In the genomic region with DNA sequence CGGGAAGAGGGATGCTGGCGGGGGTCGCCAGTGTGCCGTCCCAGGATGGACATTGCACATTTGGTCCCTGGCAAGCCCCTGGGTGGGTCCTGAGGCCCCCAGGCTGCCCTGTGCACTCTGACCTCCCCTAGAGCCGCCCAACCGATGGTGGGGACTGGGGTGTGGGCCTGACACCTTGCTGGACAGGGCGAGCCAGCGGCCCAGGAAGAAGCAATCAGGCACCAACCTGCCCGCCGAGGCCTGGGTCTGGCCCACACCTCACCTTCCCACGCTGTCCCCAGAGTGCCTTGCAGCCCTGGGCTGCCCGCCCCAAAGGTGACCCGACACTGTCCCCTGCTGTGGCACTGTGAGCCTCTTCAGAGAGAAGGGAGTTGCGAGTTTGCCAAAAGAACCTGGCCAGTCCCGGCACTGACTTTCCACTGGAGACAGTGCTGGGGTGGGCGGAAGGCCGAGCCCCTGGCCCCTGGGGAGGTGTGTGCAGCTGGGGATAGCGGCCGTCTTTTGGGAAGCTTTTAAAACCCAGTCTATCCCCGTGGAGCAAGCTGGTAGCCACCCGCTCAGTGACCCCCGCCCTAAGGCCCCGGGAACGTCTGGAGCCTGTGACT, we compare ENCODE assay signal across 19 cellular contexts. TPM values are rescaled to one million over a fixed set of nuclear protein-coding genes. Genes with fewer than 3 reads are reported as not detected.
DNase-seq lines count a peak whose midpoint lies in the region; ATAC-seq, FAIRE-seq and TF ChIP-seq lines count a peak whose summit lies in the region.
"Had no signal": no experiment of that assay in that cellular context is flagged by ENCODE, and none has a peak within 500 bp of the region (broad histone marks: within the 10 kb centered on the region; RNA-seq: fewer than 3 reads in every experiment).

No MANE protein-coding gene starts in this region.

- TF ChIP-seq EP300 in HepG2 (IDR thresholded peaks at IDR 0.05; ENCODE audit: low read depth in 2 of 2, low read length in 2 of 2), result no peak
- no peak for TF ChIP-seq EP300 in HepG2 (CRISPR knock-in tag; IDR thresholded peaks at IDR 0.05; ENCODE audit: borderline replicate concordance)

- H3K27me3 Mint-ChIP-seq in activated CD4-positive, alpha-beta T cell treated with anti-CD3 and anti-CD28 coated beads, Interleukin-2, amount 10 ng/mL, durations not matched to agents 7 days and 5 days, result peaks cover 3% of the 10 kb centered on the region
- H3K27me3 Mint-ChIP-seq: type B pancreatic cell had no signal

- no peaks in the 10 kb centered on the region for H3K9me3 Mint-ChIP-seq in activated CD4-positive, alpha-beta T cell treated with anti-CD3 and anti-CD28 coated beads, Interleukin-2, amount 10 ng/mL, durations not matched to agents 7 days and 5 days
- H3K9me3 Mint-ChIP-seq: activated CD4-positive, alpha-beta memory T cell treated with anti-CD3 and anti-CD28 coated beads for 36 hours; activated T-helper 1 cell treated with anti-CD3 and anti-CD28 coated beads, Interleukin-12 subunit alpha, Interleukin-12 subunit beta, Interleukin-2, Interleukin-4 antibody, amounts not matched to agents 30 ng/mL and 10 ng/mL and 1 ng/mL, durations not matched to agents 14 hours and 24 hours and 36 hours; stimulated activated effector memory CD8-positive, alpha-beta T cell treated with anti-CD3 and anti-CD28 coated beads, Interleukin-12 subunit alpha, Interleukin-12 subunit beta, amount 100 ng/mL, for 72 hours; type B pancreatic cell had no signal

- no peak overlapping the region for H2AFZ ChIP-seq in HepG2 (ENCODE audit: low read length)

- H3K27ac ChIP-seq in heart left ventricle (peak overlapping the region in 8 of 12 donors; percentile 39 to 97 (median 82)), ascending aorta (no peak overlapping the region), HepG2 (ENCODE audit: extremely low read length, insufficient read depth, low read length) (no peak overlapping the region), upper lobe of right lung (no peak overlapping the region)
- H3K27ac ChIP-seq: adrenal gland had no signal

- in situ Hi-C loops in HepG2 (cut with HindIII; ENCODE audit: extremely low pct_ligation_motif_present, low pct_unique_long_range_greater_than_20kb), result no loop called here

- H3K9me3 ChIP-seq in heart left ventricle (no peaks in the 10 kb centered on the region), ascending aorta (no peaks in the 10 kb centered on the region), HepG2 (ENCODE audit: low read length) (no peaks in the 10 kb centered on the region), upper lobe of right lung (no peaks in the 10 kb centered on the region)
- H3K9me3 ChIP-seq: adrenal gland, gastroesophageal sphincter had no signal

- no peaks in the 10 kb centered on the region for H3K79me2 ChIP-seq in HepG2 (ENCODE audit: insufficient read depth, low read length)

- peaks cover 0 to 21% (median 6%) of the 10 kb centered on the region in 9 donors for H3K27me3 ChIP-seq in heart left ventricle
- H3K27me3 ChIP-seq in ascending aorta, result peaks cover 17% of the 10 kb centered on the region
- H3K27me3 ChIP-seq in HepG2 (ENCODE audit: control insufficient read depth in 1 of 2, insufficient read depth in 2 of 2, low read length in 2 of 2), result peaks cover 21 to 69% of the 10 kb centered on the region in 2 experiments
- peaks cover 17% of the 10 kb centered on the region for H3K27me3 ChIP-seq in upper lobe of right lung

- TF ChIP-seq RAD21 in HepG2 (CRISPR knock-in tag; IDR thresholded peaks at IDR 0.05), result no peak

- DNase-seq in heart left ventricle (peak in 3 of 5 donors; percentile 30 to 39 (median 35)), Right ventricle myocardium inferior (ENCODE audit: missing footprints) (no peak), ascending aorta (ENCODE audit: low spot score in 2 of 2) (peak in 1 of 2 donors; percentile 58), HepG2 (ENCODE audit: low spot score) (no peak), upper lobe of right lung (peak; percentile 62), COLO668 (lab: John Stamatoyannopoulos, UW; ENCODE audit: unreplicated experiment) (no peak), foreskin melanocyte (no peak)
- no peak for DNase-seq in activated CD4-positive, alpha-beta T cell treated with anti-CD3 and anti-CD28 coated beads, Interleukin-2, amount 10 ng/mL, durations not matched to agents 7 days and 5 days
- DNase-seq: activated CD4-positive, alpha-beta memory T cell treated with anti-CD3 and anti-CD28 coated beads for 36 hours; Calu3; NCI-H187 had no signal

- intact Hi-C loops in heart left ventricle (cut with DNase I), result no loop called here
- intact Hi-C loops in Right ventricle myocardium inferior (cut with DNase I), result no loop called here
- intact Hi-C loops in ascending aorta (cut with DNase I), result no loop called here
- intact Hi-C loops in HepG2 (cut with micrococcal nuclease; ENCODE audit: unreplicated experiment), result no loop called here
- intact Hi-C loops in upper lobe of right lung (cut with DNase I), result no loop called here

- no peaks in the 10 kb centered on the region for H3K4me1 Mint-ChIP-seq in activated CD4-positive, alpha-beta T cell treated with anti-CD3 and anti-CD28 coated beads, Interleukin-2, amount 10 ng/mL, durations not matched to agents 7 days and 5 days
- H3K4me1 Mint-ChIP-seq: stimulated activated effector memory CD8-positive, alpha-beta T cell treated with anti-CD3 and anti-CD28 coated beads, Interleukin-12 subunit alpha, Interleukin-12 subunit beta, amount 100 ng/mL, for 72 hours had no signal

- H3K36me3 Mint-ChIP-seq in activated CD4-positive, alpha-beta T cell treated with anti-CD3 and anti-CD28 coated beads, Interleukin-2, amount 10 ng/mL, durations not matched to agents 7 days and 5 days (ENCODE audit: low read depth), result no peaks in the 10 kb centered on the region
- H3K36me3 Mint-ChIP-seq: activated CD4-positive, alpha-beta memory T cell treated with anti-CD3 and anti-CD28 coated beads for 36 hours; stimulated activated effector memory CD8-positive, alpha-beta T cell treated with anti-CD3 and anti-CD28 coated beads, Interleukin-12 subunit alpha, Interleukin-12 subunit beta, amount 100 ng/mL, for 72 hours; type B pancreatic cell had no signal

- 54 to 82% (median 79%) methylated on average over 15 to 24 of the region's 24 CpGs for WGBS in heart left ventricle, 4 donors
- 0% methylated on average over 4 of the region's 24 CpGs for WGBS in HepG2 (ENCODE audit: low lambda C conversion rate)

- H3K4me2 ChIP-seq in HepG2 (ENCODE audit: low read depth, low read length), result peak overlapping the region; percentile 66
- H3K4me2 ChIP-seq: smooth muscle cell had no signal

- H3K4me1 ChIP-seq in heart left ventricle, result peaks cover 3 to 56% (median 25%) of the 10 kb centered on the region in 12 donors
- peaks cover 7 to 10% of the 10 kb centered on the region in 2 donors for H3K4me1 ChIP-seq in ascending aorta
- peaks cover 52% of the 10 kb centered on the region for H3K4me1 ChIP-seq in HepG2 (ENCODE audit: insufficient read depth, low read length)
- peaks cover 7% of the 10 kb centered on the region for H3K4me1 ChIP-seq in upper lobe of right lung

- no TSS peak for BruUV-seq in HepG2 (replicated peaks; lab: Mats Ljungman, UMichigan)

- TF ChIP-seq POLR2A in heart left ventricle (IDR thresholded peaks at IDR 0.05) (no peak), HepG2 (IDR thresholded peaks at IDR 0.05; ENCODE audit: insufficient read depth in 1 of 2, low read depth in 2 of 2, low read length in 2 of 2) (no peak)

- H4K20me1 ChIP-seq in HepG2 (ENCODE audit: insufficient read depth, low read length), result no peaks in the 10 kb centered on the region

- no peak for FAIRE-seq in HepG2 (lab: Jason Lieb, UNC)
- FAIRE-seq: GM18507, TTC549 had no signal

- H3K4me3 Mint-ChIP-seq in activated CD4-positive, alpha-beta T cell treated with anti-CD3 and anti-CD28 coated beads, Interleukin-2, amount 10 ng/mL, durations not matched to agents 7 days and 5 days, result no peak overlapping the region
- H3K4me3 Mint-ChIP-seq: activated CD4-positive, alpha-beta memory T cell treated with anti-CD3 and anti-CD28 coated beads for 36 hours; activated T-helper 1 cell treated with anti-CD3 and anti-CD28 coated beads, Interleukin-12 subunit alpha, Interleukin-12 subunit beta, Interleukin-2, Interleukin-4 antibody, amounts not matched to agents 30 ng/mL and 10 ng/mL and 1 ng/mL, durations not matched to agents 14 hours and 24 hours and 36 hours; stimulated activated effector memory CD8-positive, alpha-beta T cell treated with anti-CD3 and anti-CD28 coated beads, Interleukin-12 subunit alpha, Interleukin-12 subunit beta, amount 100 ng/mL, for 72 hours; type B pancreatic cell had no signal

- H3K27ac Mint-ChIP-seq in activated CD4-positive, alpha-beta T cell treated with anti-CD3 and anti-CD28 coated beads, Interleukin-2, amount 10 ng/mL, durations not matched to agents 7 days and 5 days, result no peak overlapping the region
- H3K27ac Mint-ChIP-seq: activated CD4-positive, alpha-beta memory T cell treated with anti-CD3 and anti-CD28 coated beads for 36 hours; activated T-helper 1 cell treated with anti-CD3 and anti-CD28 coated beads, Interleukin-12 subunit alpha, Interleukin-12 subunit beta, Interleukin-2, Interleukin-4 antibody, amounts not matched to agents 30 ng/mL and 10 ng/mL and 1 ng/mL, durations not matched to agents 14 hours and 24 hours and 36 hours; stimulated activated effector memory CD8-positive, alpha-beta T cell treated with anti-CD3 and anti-CD28 coated beads, Interleukin-12 subunit alpha, Interleukin-12 subunit beta, amount 100 ng/mL, for 72 hours; type B pancreatic cell had no signal

- CTCF ChIA-PET in HepG2 (lab: Yijun Ruan, JAX; ENCODE audit: low intra/inter-chr PET ratio, low total read pairs), result no interaction called here
- CTCF ChIA-PET in activated CD4-positive, alpha-beta T cell treated with anti-CD3 and anti-CD28 coated beads, Interleukin-2, amount 10 ng/mL, durations not matched to agents 7 days and 5 days (lab: Charles Lee), result interaction anchor here (1.0 kb wide), 1 partner anchor 109 kb away, joined by 3 read pairs; the partner anchor contains the start of genes EXD3 and NOXA1

- TF ChIP-seq CTCF in heart left ventricle (IDR thresholded peaks at IDR 0.05) (no peak), ascending aorta (IDR thresholded peaks at IDR 0.05) (peak in 2 of 3 experiments; percentile 7 to 38), HepG2 (CRISPR knock-in tag; IDR thresholded peaks at IDR 0.05) (no peak), upper lobe of right lung (IDR thresholded peaks at IDR 0.05) (no peak)

- ATAC-seq in heart left ventricle, result no peak
- no peak for ATAC-seq in Right ventricle myocardium inferior
- ATAC-seq in HepG2, result peak; percentile 16
- ATAC-seq in upper lobe of right lung, result no peak
- ATAC-seq: gastroesophageal sphincter; stimulated activated effector memory CD8-positive, alpha-beta T cell treated with anti-CD3 and anti-CD28 coated beads, Interleukin-12 subunit alpha, Interleukin-12 subunit beta, amount 100 ng/mL, for 72 hours had no signal

- H3K36me3 ChIP-seq in heart left ventricle (no peaks in the 10 kb centered on the region), ascending aorta (no peaks in the 10 kb centered on the region), HepG2 (replicated peaks in 1 of 2; ENCODE audit: control insufficient read depth in 1 of 2, insufficient read depth in 2 of 2, low read length in 2 of 2) (no peaks in the 10 kb centered on the region), upper lobe of right lung (no peaks in the 10 kb centered on the region)
- H3K36me3 ChIP-seq: adrenal gland had no signal

- POLR2A ChIA-PET in HepG2 (lab: Yijun Ruan, JAX), result no interaction called here
- POLR2A ChIA-PET in activated CD4-positive, alpha-beta T cell treated with anti-CD3 and anti-CD28 coated beads, Interleukin-2, amount 10 ng/mL, durations not matched to agents 7 days and 5 days (lab: Charles Lee), result no interaction called here

- no peak overlapping the region for H3K9ac ChIP-seq in HepG2 (ENCODE audit: insufficient read depth, low read depth, low read length)

- H3K4me3 ChIP-seq in heart left ventricle (no peak overlapping the region), ascending aorta (no peak overlapping the region), HepG2 (replicated peaks in 1 of 3; ENCODE audit: insufficient read depth in 1 of 3, low read depth in 2 of 3, low read length in 3 of 3) (peak overlapping the region in 2 of 3 experiments; percentile 29 to 55; a peak in 3 of 6 replicates), upper lobe of right lung (no peak overlapping the region)
- H3K4me3 ChIP-seq: adrenal gland, gastroesophageal sphincter, smooth muscle cell had no signal

RNA-seq across cellular contexts. Expression of gene NRARP, which starts 12.0 kb away (rescaled TPM):
- 10 to 100 TPM in 5 of 9 donors, 1 to 10 TPM in 4; 6.4 to 15.8 (median 10.3) TPM for total RNA-seq in heart left ventricle
- 1 to 10 TPM; 1.6 to 4.2 TPM for polyA plus RNA-seq in heart left ventricle
- 4.7 TPM for total RNA-seq in Right ventricle myocardium inferior
- 51.7 TPM for total RNA-seq in ascending aorta
- 0.14 and 0.22 TPM in 2 replicates for total RNA-seq in HepG2 (2016; rRNA removed; fragmentation: Illumina TruSeq; extraction: Trizol)
- total RNA-seq in HepG2 (2016; cell fraction: cytosol; rRNA removed; fragmentation: Illumina TruSeq; extraction: Trizol; ENCODE audit: low read depth), result 0.26 and 0.30 TPM in 2 replicates
- total RNA-seq in HepG2 (2016; cell fraction: insoluble cytoplasmic fraction; rRNA removed; fragmentation: Illumina TruSeq; extraction: Trizol), result 0.19 and 0.35 TPM in 2 replicates
- 0.21 and 0.25 TPM in 2 replicates for total RNA-seq in HepG2 (2016; cell fraction: membrane; rRNA removed; fragmentation: Illumina TruSeq; extraction: Trizol)
- total RNA-seq in HepG2 (2016; cell fraction: nucleus; rRNA removed; fragmentation: Illumina TruSeq; extraction: Trizol), result 0.19 and 0.22 TPM in 2 replicates
- polyA plus RNA-seq in HepG2 (2011; rRNA removed), result 0.46 and 0.73 TPM in 2 replicates
- polyA plus RNA-seq in HepG2 (2011; cell fraction: cytosol; rRNA removed), result 0.74 and 1.0 TPM in 2 replicates
- polyA plus RNA-seq in HepG2 (2011; cell fraction: nucleus; rRNA removed), result 0.69 and 0.79 TPM in 2 replicates
- 0.51 and 0.78 TPM in 2 replicates for polyA plus RNA-seq in HepG2 (2012)
- polyA plus RNA-seq in HepG2 (2016; cell fraction: cytosol; fragmentation: Illumina TruSeq; extraction: Trizol; ENCODE audit: low read depth), result 0.21 and 0.42 TPM in 2 replicates
- 0.17 and 0.46 TPM in 2 replicates for polyA plus RNA-seq in HepG2 (2016; cell fraction: insoluble cytoplasmic fraction; fragmentation: Illumina TruSeq; extraction: Trizol; ENCODE audit: low read depth)
- polyA plus RNA-seq in HepG2 (2016; cell fraction: membrane; fragmentation: Illumina TruSeq; extraction: Trizol; ENCODE audit: low read depth), result 0.40 and 0.56 TPM in 2 replicates
- polyA plus RNA-seq in HepG2 (2016; cell fraction: nucleus; fragmentation: Illumina TruSeq; extraction: Trizol; ENCODE audit: insufficient read depth, low read depth), result 0.36 and 0.52 TPM in 2 replicates
- polyA minus RNA-seq in HepG2 (2011; rRNA and poly(A)+ RNA removed; ENCODE audit: low replicate concordance), result 1.0 and 2.0 TPM in 2 replicates
- 0.59 and 0.88 TPM in 2 replicates for polyA minus RNA-seq in HepG2 (2011; cell fraction: cytosol; rRNA and poly(A)+ RNA removed)
- polyA minus RNA-seq in HepG2 (2011; cell fraction: nucleus; rRNA and poly(A)+ RNA removed), result 0.25 TPM in 1 of 2 replicates, not detected in the other
- 21.5 TPM for total RNA-seq in upper lobe of right lung
- total RNA-seq in activated CD4-positive, alpha-beta T cell treated with anti-CD3 and anti-CD28 coated beads, Interleukin-2, amount 10 ng/mL, durations not matched to agents 7 days and 5 days, result under 1 TPM; 0.32 to 0.44 TPM

RNA-seq across cellular contexts. Expression of gene TOR4A, which starts 36.5 kb away (rescaled TPM):
- total RNA-seq in heart left ventricle, result 10 to 100 TPM; 14.0 to 46.4 (median 18.5) TPM
- 10 to 100 TPM in 1 of 2 donors, 1 to 10 TPM in 1; 6.6 to 16.3 TPM for polyA plus RNA-seq in heart left ventricle
- 16.5 TPM for total RNA-seq in Right ventricle myocardium inferior
- total RNA-seq in ascending aorta, result 38.3 TPM
- total RNA-seq in HepG2 (2016; rRNA removed; fragmentation: Illumina TruSeq; extraction: Trizol), result 7.0 and 14.2 TPM in 2 replicates
- 1.3 and 1.5 TPM in 2 replicates for total RNA-seq in HepG2 (2016; cell fraction: cytosol; rRNA removed; fragmentation: Illumina TruSeq; extraction: Trizol; ENCODE audit: low read depth)
- 6.7 and 14.2 TPM in 2 replicates for total RNA-seq in HepG2 (2016; cell fraction: insoluble cytoplasmic fraction; rRNA removed; fragmentation: Illumina TruSeq; extraction: Trizol)
- 5.1 and 6.1 TPM in 2 replicates for total RNA-seq in HepG2 (2016; cell fraction: membrane; rRNA removed; fragmentation: Illumina TruSeq; extraction: Trizol)
- total RNA-seq in HepG2 (2016; cell fraction: nucleus; rRNA removed; fragmentation: Illumina TruSeq; extraction: Trizol), result 10.4 and 11.5 TPM in 2 replicates
- polyA plus RNA-seq in HepG2 (2011; rRNA removed), result 11.1 and 16.4 TPM in 2 replicates
- polyA plus RNA-seq in HepG2 (2011; cell fraction: cytosol; rRNA removed), result 14.3 and 20.7 TPM in 2 replicates
- 17.2 and 18.2 TPM in 2 replicates for polyA plus RNA-seq in HepG2 (2011; cell fraction: nucleus; rRNA removed)
- polyA plus RNA-seq in HepG2 (2012), result 6.6 and 10.2 TPM in 2 replicates
- 1.1 and 1.2 TPM in 2 replicates for polyA plus RNA-seq in HepG2 (2016; cell fraction: cytosol; fragmentation: Illumina TruSeq; extraction: Trizol; ENCODE audit: low read depth)
- polyA plus RNA-seq in HepG2 (2016; cell fraction: insoluble cytoplasmic fraction; fragmentation: Illumina TruSeq; extraction: Trizol; ENCODE audit: low read depth), result 7.9 and 8.2 TPM in 2 replicates
- polyA plus RNA-seq in HepG2 (2016; cell fraction: membrane; fragmentation: Illumina TruSeq; extraction: Trizol; ENCODE audit: low read depth), result 3.0 and 3.1 TPM in 2 replicates
- 20.6 and 20.8 TPM in 2 replicates for polyA plus RNA-seq in HepG2 (2016; cell fraction: nucleus; fragmentation: Illumina TruSeq; extraction: Trizol; ENCODE audit: insufficient read depth, low read depth)
- 13.4 and 50.2 TPM in 2 replicates for polyA minus RNA-seq in HepG2 (2011; rRNA and poly(A)+ RNA removed; ENCODE audit: low replicate concordance)
- 29.6 and 30.9 TPM in 2 replicates for polyA minus RNA-seq in HepG2 (2011; cell fraction: cytosol; rRNA and poly(A)+ RNA removed)
- 6.3 and 7.8 TPM in 2 replicates for polyA minus RNA-seq in HepG2 (2011; cell fraction: nucleus; rRNA and poly(A)+ RNA removed)
- 27.4 TPM for total RNA-seq in upper lobe of right lung
- 1 to 10 TPM; 6.0 to 7.1 TPM for total RNA-seq in activated CD4-positive, alpha-beta T cell treated with anti-CD3 and anti-CD28 coated beads, Interleukin-2, amount 10 ng/mL, durations not matched to agents 7 days and 5 days

RNA-seq across cellular contexts. Expression of gene NELFB, which starts 58.9 kb away (rescaled TPM):
- total RNA-seq in heart left ventricle (10 to 100 TPM; 32.5 to 55.5 (median 38.1) TPM), Right ventricle myocardium inferior (37.9 TPM), ascending aorta (71.7 TPM), HepG2 (2016; rRNA removed; fragmentation: Illumina TruSeq; extraction: Trizol) (38.7 and 45.8 TPM in 2 replicates), upper lobe of right lung (47.2 TPM)
- polyA plus RNA-seq in heart left ventricle (10 to 100 TPM; 31.4 to 77.8 TPM), HepG2 (2011; rRNA removed) (26.5 and 38.0 TPM in 2 replicates)
- total RNA-seq in HepG2 (2016; cell fraction: cytosol; rRNA removed; fragmentation: Illumina TruSeq; extraction: Trizol; ENCODE audit: low read depth), result 11.1 and 13.7 TPM in 2 replicates
- 33.9 and 46.1 TPM in 2 replicates for total RNA-seq in HepG2 (2016; cell fraction: insoluble cytoplasmic fraction; rRNA removed; fragmentation: Illumina TruSeq; extraction: Trizol)
- total RNA-seq in HepG2 (2016; cell fraction: membrane; rRNA removed; fragmentation: Illumina TruSeq; extraction: Trizol), result 31.9 and 34.1 TPM in 2 replicates
- 19.5 and 22.8 TPM in 2 replicates for total RNA-seq in HepG2 (2016; cell fraction: nucleus; rRNA removed; fragmentation: Illumina TruSeq; extraction: Trizol)
- polyA plus RNA-seq in HepG2 (2011; cell fraction: cytosol; rRNA removed), result 31.2 and 47.6 TPM in 2 replicates
- 58.0 and 66.2 TPM in 2 replicates for polyA plus RNA-seq in HepG2 (2011; cell fraction: nucleus; rRNA removed)
- 37.0 and 38.0 TPM in 2 replicates for polyA plus RNA-seq in HepG2 (2012)
- 13.2 and 13.7 TPM in 2 replicates for polyA plus RNA-seq in HepG2 (2016; cell fraction: cytosol; fragmentation: Illumina TruSeq; extraction: Trizol; ENCODE audit: low read depth)
- 38.8 and 48.5 TPM in 2 replicates for polyA plus RNA-seq in HepG2 (2016; cell fraction: insoluble cytoplasmic fraction; fragmentation: Illumina TruSeq; extraction: Trizol; ENCODE audit: low read depth)
- 24.3 and 28.9 TPM in 2 replicates for polyA plus RNA-seq in HepG2 (2016; cell fraction: membrane; fragmentation: Illumina TruSeq; extraction: Trizol; ENCODE audit: low read depth)
- 40.4 and 45.0 TPM in 2 replicates for polyA plus RNA-seq in HepG2 (2016; cell fraction: nucleus; fragmentation: Illumina TruSeq; extraction: Trizol; ENCODE audit: insufficient read depth, low read depth)
- polyA minus RNA-seq in HepG2 (2011; rRNA and poly(A)+ RNA removed; ENCODE audit: low replicate concordance), result 63.2 and 70.3 TPM in 2 replicates
- 28.7 and 31.0 TPM in 2 replicates for polyA minus RNA-seq in HepG2 (2011; cell fraction: cytosol; rRNA and poly(A)+ RNA removed)
- 10.3 and 11.6 TPM in 2 replicates for polyA minus RNA-seq in HepG2 (2011; cell fraction: nucleus; rRNA and poly(A)+ RNA removed)
- 10 to 100 TPM; 54.1 to 66.6 TPM for total RNA-seq in activated CD4-positive, alpha-beta T cell treated with anti-CD3 and anti-CD28 coated beads, Interleukin-2, amount 10 ng/mL, durations not matched to agents 7 days and 5 days

Comparison
In these comparisons a context has a peak if more than half of its experiments do, and no peak if none do; other contexts are left out.
1. DNase-seq: peak in heart left ventricle (3 of 5) and upper lobe of right lung (single experiment); none in Right ventricle myocardium inferior (single experiment), HepG2 (single experiment), COLO668 (single experiment), activated CD4-positive, alpha-beta T cell treated with anti-CD3 and anti-CD28 coated beads, Interleukin-2, amount 10 ng/mL, durations not matched to agents 7 days and 5 days (single experiment) and foreskin melanocyte (single experiment).
2. H3K27ac ChIP-seq: peak in heart left ventricle (8 of 12); none in ascending aorta (0 of 2), HepG2 (single experiment) and upper lobe of right lung (single experiment).
3. H3K4me3 ChIP-seq: peak in HepG2 (2 of 3); none in heart left ventricle (0 of 12), ascending aorta (0 of 2) and upper lobe of right lung (single experiment).
4. CTCF ChIP-seq: peak in ascending aorta (2 of 3); none in heart left ventricle (0 of 12), HepG2 (single experiment) and upper lobe of right lung (single experiment).